23 cellular contexts compared by ENCODE assay signal in the genomic region with DNA sequence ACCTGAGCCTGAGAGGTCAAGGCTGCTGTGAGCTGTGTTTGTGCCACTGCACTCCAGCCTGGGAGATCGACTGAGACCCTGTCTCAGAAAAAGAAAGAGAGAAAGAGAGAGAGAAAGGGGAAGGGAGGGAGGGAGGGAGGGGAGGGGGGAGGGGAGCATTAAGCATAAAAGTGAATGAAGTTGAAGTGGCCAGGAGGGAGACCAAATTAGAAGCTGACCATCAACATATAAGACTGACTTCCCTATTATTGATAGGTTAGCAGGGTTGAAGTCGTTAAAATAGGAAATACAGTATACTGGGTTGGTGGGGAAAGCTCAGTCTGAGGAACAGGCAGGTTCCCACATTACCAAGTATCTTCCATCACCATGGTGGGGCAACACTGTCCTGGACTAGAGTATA.
DNase-seq lines count a peak whose midpoint lies in the region; ATAC-seq and TF ChIP-seq lines count a peak whose summit lies in the region.
"Had no signal": no experiment of that assay in that cellular context is flagged by ENCODE, and none has a peak within 500 bp of the region (broad histone marks: within the 10 kb centered on the region; RNA-seq: fewer than 3 reads in every experiment).

No MANE protein-coding gene starts in this region.

- intact Hi-C loops in Calu3 (cut with micrococcal nuclease; ENCODE audit: unreplicated experiment) = no loop called here
- intact Hi-C loops in thyroid gland (cut with DNase I) = no loop called here

- H3K9me3 ChIP-seq in T-helper 17 cell (ENCODE audit: control insufficient read depth, low read length, poor library complexity, severe bottlenecking) (no peaks in the 10 kb centered on the region), thyroid gland (no peaks in the 10 kb centered on the region)
- H3K9me3 ChIP-seq: A549; BLaER1 treated with 17β-estradiol and CSF1 and Interleukin-3, amounts not matched to agents 10 nM and 100 nM; MG63; SK-N-SH had no signal

- BruUV-seq in Calu3 (replicated peaks; lab: Mats Ljungman, UMichigan) = no TSS peak

- no peak overlapping the region for H3K4me3 Mint-ChIP-seq in activated CD8-positive, alpha-beta memory T cell treated with anti-CD3 and anti-CD28 coated beads, Interleukin-2, amount 10 ng/mL, durations not matched to agents 7 days and 5 days
- H3K4me3 Mint-ChIP-seq in Calu3 (ENCODE audit: low read depth, unreplicated experiment) (no peak overlapping the region), T-helper 17 cell (peak overlapping the region; percentile 67)
- H3K4me3 Mint-ChIP-seq in stimulated activated effector memory CD8-positive, alpha-beta T cell treated with anti-CD3 and anti-CD28 coated beads, Interleukin-12 subunit alpha, Interleukin-12 subunit beta, amount 100 ng/mL, for 72 hours = no peak overlapping the region
- H3K4me3 Mint-ChIP-seq: CD4-positive, alpha-beta memory T cell had no signal

- no peak for TF ChIP-seq CTCF in Calu3 (IDR thresholded peaks at IDR 0.05; ENCODE audit: unreplicated experiment)
- no peak for TF ChIP-seq CTCF in thyroid gland (IDR thresholded peaks at IDR 0.05)

- no peaks in the 10 kb centered on the region for H3K27me3 Mint-ChIP-seq in activated CD8-positive, alpha-beta memory T cell treated with anti-CD3 and anti-CD28 coated beads, Interleukin-2, amount 10 ng/mL, durations not matched to agents 7 days and 5 days
- H3K27me3 Mint-ChIP-seq in Calu3 (ENCODE audit: unreplicated experiment) (no peaks in the 10 kb centered on the region), T-helper 17 cell (no peaks in the 10 kb centered on the region)
- H3K27me3 Mint-ChIP-seq: CD4-positive, alpha-beta memory T cell had no signal

- H3K27me3 ChIP-seq in thyroid gland = no peaks in the 10 kb centered on the region
- H3K27me3 ChIP-seq: BLaER1 treated with 17β-estradiol and CSF1 and Interleukin-3, amounts not matched to agents 10 nM and 100 nM; MG63 had no signal

- peak; percentile 16 for ATAC-seq in activated CD8-positive, alpha-beta memory T cell treated with anti-CD3 and anti-CD28 coated beads, Interleukin-2, amount 10 ng/mL, durations not matched to agents 7 days and 5 days
- ATAC-seq in T-helper 17 cell = no peak
- ATAC-seq in stimulated activated effector memory CD8-positive, alpha-beta T cell treated with anti-CD3 and anti-CD28 coated beads, Interleukin-12 subunit alpha, Interleukin-12 subunit beta, amount 100 ng/mL, for 72 hours = no peak
- no peak for ATAC-seq in HG02970 (IDR thresholded peaks at IDR 0.05; ENCODE audit: low FRiP score, unreplicated experiment)
- ATAC-seq: A549 had no signal

- no peak overlapping the region for H3K27ac ChIP-seq in thyroid gland
- H3K27ac ChIP-seq: A549; BLaER1 treated with 17β-estradiol and CSF1 and Interleukin-3, amounts not matched to agents 10 nM and 100 nM; GM23248 had no signal

- H3K4me1 Mint-ChIP-seq in activated CD8-positive, alpha-beta memory T cell treated with anti-CD3 and anti-CD28 coated beads, Interleukin-2, amount 10 ng/mL, durations not matched to agents 7 days and 5 days = no peaks in the 10 kb centered on the region
- no peaks in the 10 kb centered on the region for H3K4me1 Mint-ChIP-seq in Calu3 (ENCODE audit: low read depth, unreplicated experiment)
- H3K4me1 Mint-ChIP-seq in T-helper 17 cell = peaks cover 3% of the 10 kb centered on the region
- peaks cover 6% of the 10 kb centered on the region for H3K4me1 Mint-ChIP-seq in stimulated activated effector memory CD8-positive, alpha-beta T cell treated with anti-CD3 and anti-CD28 coated beads, Interleukin-12 subunit alpha, Interleukin-12 subunit beta, amount 100 ng/mL, for 72 hours

- CTCF ChIA-PET in activated CD8-positive, alpha-beta memory T cell treated with anti-CD3 and anti-CD28 coated beads, Interleukin-2, amount 10 ng/mL, durations not matched to agents 7 days and 5 days (lab: Charles Lee) = no interaction called here
- CTCF ChIA-PET in Calu3 (lab: Charles Lee) = no interaction called here

- H3K36me3 Mint-ChIP-seq in activated CD8-positive, alpha-beta memory T cell treated with anti-CD3 and anti-CD28 coated beads, Interleukin-2, amount 10 ng/mL, durations not matched to agents 7 days and 5 days = no peaks in the 10 kb centered on the region
- H3K36me3 Mint-ChIP-seq in Calu3 (ENCODE audit: insufficient read depth, unreplicated experiment) = peaks cover 7% of the 10 kb centered on the region
- H3K36me3 Mint-ChIP-seq in T-helper 17 cell (ENCODE audit: low read depth) = peaks cover 2% of the 10 kb centered on the region
- H3K36me3 Mint-ChIP-seq in stimulated activated effector memory CD8-positive, alpha-beta T cell treated with anti-CD3 and anti-CD28 coated beads, Interleukin-12 subunit alpha, Interleukin-12 subunit beta, amount 100 ng/mL, for 72 hours = no peaks in the 10 kb centered on the region
- H3K36me3 Mint-ChIP-seq: CD4-positive, alpha-beta memory T cell had no signal

- H3K4me1 ChIP-seq in thyroid gland = no peaks in the 10 kb centered on the region
- H3K4me1 ChIP-seq: A549; BLaER1 treated with 17β-estradiol and CSF1 and Interleukin-3, amounts not matched to agents 10 nM and 100 nM had no signal

- H3K27ac Mint-ChIP-seq in activated CD8-positive, alpha-beta memory T cell treated with anti-CD3 and anti-CD28 coated beads, Interleukin-2, amount 10 ng/mL, durations not matched to agents 7 days and 5 days = no peak overlapping the region
- H3K27ac Mint-ChIP-seq in Calu3 (ENCODE audit: unreplicated experiment) = peak overlapping the region; percentile 52
- no peak overlapping the region for H3K27ac Mint-ChIP-seq in T-helper 17 cell
- H3K27ac Mint-ChIP-seq in stimulated activated effector memory CD8-positive, alpha-beta T cell treated with anti-CD3 and anti-CD28 coated beads, Interleukin-12 subunit alpha, Interleukin-12 subunit beta, amount 100 ng/mL, for 72 hours = peak overlapping the region; percentile 56

- no peaks in the 10 kb centered on the region for H3K9me3 Mint-ChIP-seq in activated CD8-positive, alpha-beta memory T cell treated with anti-CD3 and anti-CD28 coated beads, Interleukin-2, amount 10 ng/mL, durations not matched to agents 7 days and 5 days (ENCODE audit: low read depth)
- H3K9me3 Mint-ChIP-seq in Calu3 (ENCODE audit: low read depth, unreplicated experiment) = no peaks in the 10 kb centered on the region
- no peaks in the 10 kb centered on the region for H3K9me3 Mint-ChIP-seq in stimulated activated effector memory CD8-positive, alpha-beta T cell treated with anti-CD3 and anti-CD28 coated beads, Interleukin-12 subunit alpha, Interleukin-12 subunit beta, amount 100 ng/mL, for 72 hours

- no peaks in the 10 kb centered on the region for H3K36me3 ChIP-seq in thyroid gland
- H3K36me3 ChIP-seq: BLaER1 treated with 17β-estradiol and CSF1 and Interleukin-3, amounts not matched to agents 10 nM and 100 nM; MG63 had no signal

- WGBS in thyroid gland, 2 donors = 60 to 82% methylated on average over 2 of the region's 2 CpGs

- H3K4me3 ChIP-seq in thyroid gland (replicated peaks in 1 of 3) = no peak overlapping the region
- H3K4me3 ChIP-seq: A549; BLaER1 treated with 17β-estradiol and CSF1 and Interleukin-3, amounts not matched to agents 10 nM and 100 nM; GM23248; MG63 had no signal

- no peak for DNase-seq in activated CD8-positive, alpha-beta memory T cell treated with anti-CD3 and anti-CD28 coated beads, Interleukin-2, amount 10 ng/mL, durations not matched to agents 7 days and 5 days
- no peak for DNase-seq in activated CD8-positive, alpha-beta memory T cell treated with anti-CD3 and anti-CD28 coated beads, Interleukin-2, amount 50 U/mL, for 48 hours
- no peak for DNase-seq in Calu3
- no peak for DNase-seq in T-helper 17 cell
- DNase-seq in stimulated activated effector memory CD8-positive, alpha-beta T cell treated with anti-CD3 and anti-CD28 coated beads, Interleukin-12 subunit alpha, Interleukin-12 subunit beta, amount 100 ng/mL, for 72 hours (ENCODE audit: low spot score in 2 of 2) = no peak
- DNase-seq in thyroid gland = no peak
- DNase-seq: AML-193; CD4-positive, alpha-beta memory T cell; COR-L47; DMS 273 treated with DMSO at 0.1 percent for 48 hours; DND-41; GM23248; H7; KG1; MG63; NCI-H2029; NCI-H446; NCI-H524 treated with DMSO at 0.1 percent for 48 hours; NCI-H774; SK-N-SH had no signal

- no peak for TF ChIP-seq POLR2A in thyroid gland (IDR thresholded peaks at IDR 0.05)

Comparison
In these comparisons a context has a peak if more than half of its experiments do, and no peak if none do; other contexts are left out.
1. H3K27ac Mint-ChIP-seq: peak in Calu3 (single experiment) and stimulated activated effector memory CD8-positive, alpha-beta T cell treated with anti-CD3 and anti-CD28 coated beads, Interleukin-12 subunit alpha, Interleukin-12 subunit beta, amount 100 ng/mL, for 72 hours (single experiment); none in activated CD8-positive, alpha-beta memory T cell treated with anti-CD3 and anti-CD28 coated beads, Interleukin-2, amount 10 ng/mL, durations not matched to agents 7 days and 5 days (single experiment) and T-helper 17 cell (single experiment).